ENCODE assay signal across 11 cellular contexts in genomic region chr7:45217358-45217757, GRCh38. TPM values are rescaled to one million over a fixed set of nuclear protein-coding genes. Genes with fewer than 3 reads are reported as not detected.
A peak's percentile ranks its signal among the peaks of the same experiment; 100 is the strongest.
DNase-seq lines count a peak whose midpoint lies in the region; ATAC-seq, FAIRE-seq and TF ChIP-seq lines count a peak whose summit lies in the region.
"Had no signal": no experiment of that assay in that cellular context is flagged by ENCODE, and none has a peak within 500 bp of the region (broad histone marks: within the 10 kb centered on the region; RNA-seq: fewer than 3 reads in every experiment).

No MANE protein-coding gene starts in this region.

- no peak for TF ChIP-seq POLR2A in heart left ventricle (IDR thresholded peaks at IDR 0.05)

- DNase-seq in heart left ventricle (no peak), Right ventricle myocardium superior (no peak), RWPE1 (ENCODE audit: low spot score) (peak; percentile 34), foreskin keratinocyte (no peak), urothelium cell line (ENCODE audit: low spot score) (peak; percentile 50), anterior cingulate cortex (lab: John Stamatoyannopoulos, UW) (no peak), NCI-H446 treated with DMSO at 0.1 percent for 48 hours (lab: John Stamatoyannopoulos, UW) (no peak), hippocampal formation (lab: John Stamatoyannopoulos, UW) (no peak)
- DNase-seq: activated CD8-positive, alpha-beta T cell treated with anti-CD3 and anti-CD28 coated beads, Interleukin-2, amount 10 ng/mL, durations not matched to agents 7 days and 5 days; CD4-positive, CD25-positive, alpha-beta regulatory T cell; stimulated activated naive CD8-positive, alpha-beta T cell treated with anti-CD3 and anti-CD28 coated beads, Interleukin-15, Interleukin-2, amounts not matched to agents 100 U/mL and 50 U/mL, for 24 hours had no signal

- intact Hi-C loops in heart left ventricle (cut with DNase I) = no loop called here
- intact Hi-C loops in Right ventricle myocardium superior (cut with DNase I) = no loop called here

- H3K27ac ChIP-seq in heart left ventricle = no peak overlapping the region
- no peak overlapping the region for H3K27ac ChIP-seq in RWPE1
- H3K27ac ChIP-seq in foreskin keratinocyte = no peak overlapping the region

- POLR2A ChIA-PET in RWPE1 (lab: Yijun Ruan, JAX; ENCODE audit: low non-redundant PET) = no interaction called here

- TF ChIP-seq CTCF in heart left ventricle (IDR thresholded peaks at IDR 0.05) (peak in 9 of 12 donors; percentile 13 to 56 (median 30)), RWPE1 (conservative IDR thresholded peaks at IDR 0.05; ENCODE audit: low read depth) (peak; percentile 41), foreskin keratinocyte (conservative IDR thresholded peaks at IDR 0.05) (peak; percentile 53)

- H3K9me3 ChIP-seq in heart left ventricle = peaks cover 0 to 3% (median 0%) of the 10 kb centered on the region in 12 donors

- H3K4me1 ChIP-seq in heart left ventricle = peaks cover 0 to 3% (median 0%) of the 10 kb centered on the region in 12 donors
- H3K4me1 ChIP-seq in foreskin keratinocyte = no peaks in the 10 kb centered on the region

- H3K36me3 ChIP-seq in heart left ventricle = no peaks in the 10 kb centered on the region

- FAIRE-seq in urothelium cell line (lab: Jason Lieb, UNC) = no peak

- WGBS in heart left ventricle, 4 donors = 53 to 84% (median 67%) methylated on average over 4 to 6 of the region's 6 CpGs

- CTCF ChIA-PET in RWPE1 (lab: Yijun Ruan, JAX) = interaction anchor here (0.5 to 1.8 kb wide), 7 partner anchors 15 to 925 kb away, joined by 3 to 7 read pairs (median 4); no protein-coding TSS in a partner anchor

- ATAC-seq in heart left ventricle (peak in 2 of 4 donors; percentile 18 to 38), Right ventricle myocardium superior (ENCODE audit: poor library complexity) (no peak), foreskin keratinocyte (peak; percentile 42)
- ATAC-seq: activated CD8-positive, alpha-beta T cell treated with anti-CD3 and anti-CD28 coated beads, Interleukin-2, amount 10 ng/mL, durations not matched to agents 7 days and 5 days; stimulated activated naive CD8-positive, alpha-beta T cell treated with anti-CD3 and anti-CD28 coated beads, Interleukin-15, Interleukin-2, amounts not matched to agents 100 U/mL and 50 U/mL, for 24 hours had no signal

- no peak overlapping the region for H3K4me3 ChIP-seq in heart left ventricle

- peaks cover 0 to 27% (median 0%) of the 10 kb centered on the region in 9 donors for H3K27me3 ChIP-seq in heart left ventricle
- peaks cover 27% of the 10 kb centered on the region for H3K27me3 ChIP-seq in foreskin keratinocyte

RNA-seq across cellular contexts. Expression of gene RAMP3, which starts 59.8 kb away (rescaled TPM):
- 100 to 1,000 TPM in 1 of 9 donors, 10 to 100 TPM in 8; 19.2 to 107 (median 38.8) TPM for total RNA-seq in heart left ventricle
- 10 to 100 TPM; 43.2 to 47.5 TPM for polyA plus RNA-seq in heart left ventricle
- total RNA-seq in Right ventricle myocardium superior = 31.2 TPM
- not detected in 2 replicates for total RNA-seq in foreskin keratinocyte
- not detected in 2 replicates for polyA plus RNA-seq in foreskin keratinocyte
- total RNA-seq: activated CD8-positive, alpha-beta T cell treated with anti-CD3 and anti-CD28 coated beads, Interleukin-2, amount 10 ng/mL, durations not matched to agents 7 days and 5 days; CD4-positive, CD25-positive, alpha-beta regulatory T cell had no signal
- polyA plus RNA-seq: CD4-positive, CD25-positive, alpha-beta regulatory T cell had no signal

Comparison
In these comparisons a context has a peak if more than half of its experiments do, and no peak if none do; other contexts are left out.
1. DNase-seq: peak in RWPE1 (single experiment) and urothelium cell line (single experiment); none in heart left ventricle (0 of 5), Right ventricle myocardium superior (single experiment), foreskin keratinocyte (0 of 2), anterior cingulate cortex (0 of 58), NCI-H446 treated with DMSO at 0.1 percent for 48 hours (single experiment) and hippocampal formation (0 of 2).
2. RNA of gene RAMP3, which starts 59.8 kb away (total RNA-seq): 19.2 to 107 TPM in heart left ventricle and 31.2 TPM in Right ventricle myocardium superior (single experiment); not detected in foreskin keratinocyte; every median in the first group is over 10 times any median in the second.
3. Peak in every context shown above with its lines, with median percentiles within 50 percentile points of each other: CTCF ChIP-seq.